7 cellular contexts compared by ENCODE assay signal in the genomic region with DNA sequence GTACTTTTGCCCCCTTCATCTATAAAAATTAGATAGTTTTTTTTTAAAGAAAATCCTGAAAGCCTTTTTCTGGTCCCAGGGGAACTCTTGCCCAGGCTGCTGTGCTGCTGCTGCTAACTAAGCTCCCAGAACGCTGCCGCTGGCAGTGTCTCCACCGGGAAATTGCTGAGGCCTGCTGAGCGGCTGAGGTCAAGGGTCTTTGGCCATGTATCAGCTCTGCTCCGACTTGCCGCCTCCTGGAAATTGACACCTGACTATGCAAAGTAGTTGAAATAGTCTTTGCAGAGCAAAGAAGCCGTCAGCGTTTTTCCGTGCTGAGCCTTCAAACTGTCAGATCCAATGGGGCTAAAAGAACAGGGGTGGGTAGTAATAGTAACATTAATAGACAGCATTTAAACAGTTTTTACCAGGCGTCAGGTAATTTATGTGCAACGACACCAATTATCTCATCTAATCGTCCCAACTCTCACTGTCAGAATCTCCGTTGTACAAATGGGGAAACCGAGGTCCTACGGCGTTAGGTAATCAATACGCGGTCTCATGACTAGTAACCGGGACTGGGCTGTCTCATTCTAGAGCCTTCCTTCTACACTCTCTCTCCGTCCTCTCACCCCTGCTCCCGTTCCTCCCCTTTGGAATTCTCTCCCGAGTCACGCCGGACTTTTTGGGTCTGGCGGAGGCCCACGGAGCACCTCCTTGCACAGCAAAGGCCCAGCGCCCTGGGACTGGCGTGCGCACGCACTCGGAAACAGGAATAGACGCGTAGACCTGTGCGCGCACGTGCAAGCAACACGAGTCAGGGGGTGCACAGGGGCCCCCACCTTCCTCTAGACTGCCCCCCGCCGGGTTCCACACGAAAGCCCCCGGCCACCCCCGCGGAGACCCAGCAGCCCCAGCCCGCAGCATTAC. TPM values are rescaled to one million over a fixed set of nuclear protein-coding genes. Genes with fewer than 3 reads are reported as not detected.
DNase-seq lines count a peak whose midpoint lies in the region; ATAC-seq and TF ChIP-seq lines count a peak whose summit lies in the region.

No MANE protein-coding gene starts in this region.

- 4% methylated on average over 35 of the region's 44 CpGs for WGBS in esophagus muscularis mucosa

- H3K36me3 Mint-ChIP-seq in naive B cell = no peaks in the 10 kb centered on the region

- DNase-seq in HCT116 (ENCODE audit: low read depth, low spot score) (peak; percentile 15), M059J (ENCODE audit: low read depth) (peak; percentile 34), esophagus muscularis mucosa (ENCODE audit: extremely low spot score) (no peak), naive B cell (no peak)
- DNase-seq in activated CD8-positive, alpha-beta memory T cell treated with anti-CD3 and anti-CD28 coated beads, Interleukin-2, amount 50 U/mL, for 1 hour (ENCODE audit: extremely low read depth) = peak; percentile 1
- peak; percentile 61 for DNase-seq in stimulated activated naive CD8-positive, alpha-beta T cell treated with anti-CD3 and anti-CD28 coated beads, Interleukin-15, Interleukin-2, amounts not matched to agents 100 U/mL and 50 U/mL, for 24 hours

- H3K9me3 ChIP-seq in HCT116 (ENCODE audit: control insufficient read depth in 1 of 2, insufficient read depth in 1 of 2, low read depth in 1 of 2, low read length in 2 of 2) = no peaks in the 10 kb centered on the region
- no peaks in the 10 kb centered on the region for H3K9me3 ChIP-seq in esophagus muscularis mucosa

- H3K36me3 ChIP-seq in HCT116 (ENCODE audit: control insufficient read depth in 1 of 2, insufficient read depth in 2 of 2, low read length in 2 of 2) = peaks cover 5 to 6% of the 10 kb centered on the region in 2 experiments; a peak in 2 of 4 replicates
- peaks cover 0 to 32% (median 22%) of the 10 kb centered on the region in 4 donors for H3K36me3 ChIP-seq in esophagus muscularis mucosa

- no peaks in the 10 kb centered on the region for H3K9me2 ChIP-seq in HCT116 (ENCODE audit: insufficient read depth)

- peak overlapping the region in 4 of 6 donors; percentile 31 to 90 (median 44) for H3K27ac Mint-ChIP-seq in naive B cell

- ATAC-seq in GM18502 (IDR thresholded peaks at IDR 0.05; ENCODE audit: poor library complexity, unreplicated experiment) = peak; percentile 69
- ATAC-seq in HCT116 = peak; percentile 76
- ATAC-seq in naive B cell (ENCODE audit: low read depth in 2 of 2) = peak; percentile 59 to 68
- peak; percentile 76 for ATAC-seq in stimulated activated naive CD8-positive, alpha-beta T cell treated with anti-CD3 and anti-CD28 coated beads, Interleukin-15, Interleukin-2, amounts not matched to agents 100 U/mL and 50 U/mL, for 24 hours

- H3K4me3 Mint-ChIP-seq in naive B cell = peak overlapping the region; percentile 78 to 98 (median 92)

- peak overlapping the region; percentile 80 to 93 for H3K4me3 ChIP-seq in HCT116 (replicated peaks in 1 of 2; ENCODE audit: low read depth in 1 of 2, low read length in 2 of 2)
- H3K4me3 ChIP-seq in esophagus muscularis mucosa = peak overlapping the region; percentile 65 to 85 (median 80)

- peak overlapping the region; percentile 84 for H3K9ac ChIP-seq in HCT116 (ENCODE audit: low read length)

- H3K4me2 ChIP-seq in HCT116 (ENCODE audit: low read length) = peak overlapping the region; percentile 95

- no peak for TF ChIP-seq CTCF in HCT116 (IDR thresholded peaks at IDR 0.05 in 2 of 3, conservative IDR thresholded peaks at IDR 0.05 in 1 of 3; ENCODE audit: borderline replicate concordance in 1 of 3, insufficient read depth in 1 of 3, low read depth in 2 of 3, low read length in 2 of 3)
- no peak for TF ChIP-seq CTCF in esophagus muscularis mucosa (IDR thresholded peaks at IDR 0.05)

- no peaks in the 10 kb centered on the region for H4K20me1 ChIP-seq in HCT116 (ENCODE audit: insufficient read depth)

- peaks cover 0 to 10% (median 6%) of the 10 kb centered on the region in 3 donors for H3K27me3 Mint-ChIP-seq in naive B cell

- TF ChIP-seq POLR2A in HCT116 (IDR thresholded peaks at IDR 0.05; ENCODE audit: borderline replicate concordance, extremely low read depth, insufficient read depth, insufficient read length) = no peak
- TF ChIP-seq POLR2A in esophagus muscularis mucosa (IDR thresholded peaks at IDR 0.05; ENCODE audit: low read depth) = no peak

- H3K4me1 ChIP-seq in HCT116 (ENCODE audit: control insufficient read depth in 1 of 2, insufficient read depth in 2 of 2, low read length in 2 of 2) = peaks cover 12 to 27% of the 10 kb centered on the region in 2 experiments
- H3K4me1 ChIP-seq in esophagus muscularis mucosa = peaks cover 16 to 34% (median 26%) of the 10 kb centered on the region in 4 donors

- H2AFZ ChIP-seq in HCT116 (ENCODE audit: low read depth, low read length, poor library complexity, severe bottlenecking) = peak overlapping the region; percentile 82

- H3K27ac ChIP-seq in HCT116 (ENCODE audit: low read depth, low read length) (peak overlapping the region; percentile 65), esophagus muscularis mucosa (replicated peaks in 1 of 4) (peak overlapping the region; percentile 75 to 86 (median 81))

- POLR2A ChIA-PET in HCT116 (lab: Charles Lee) = no interaction called here

- RAD21 ChIA-PET in HCT116 (lab: Charles Lee; ENCODE audit: low non-redundant PET in 1 of 2, low total read pairs in 2 of 2, uncharacterized antibody in 2 of 2, unreplicated experiment in 2 of 2) = no interaction called here

- no peaks in the 10 kb centered on the region for H3K27me3 ChIP-seq in HCT116 (ENCODE audit: insufficient read depth, low read length)
- H3K27me3 ChIP-seq in esophagus muscularis mucosa = peaks cover 0 to 5% (median 0%) of the 10 kb centered on the region in 4 donors

- H3K9me3 Mint-ChIP-seq in naive B cell = no peaks in the 10 kb centered on the region

- intact Hi-C loops in HCT116 (cut with micrococcal nuclease) (no loop called here), esophagus muscularis mucosa (cut with DNase I) (no loop called here)

- TSS peak; percentile 50 for BruUV-seq in HCT116 (replicated peaks; lab: Mats Ljungman, UMichigan)

- CTCF ChIA-PET in HCT116 (lab: Charles Lee) = interaction anchor here (1.1 kb wide), 1 partner anchor 15 kb away, joined by 4 read pairs; no protein-coding TSS in a partner anchor

- TF ChIP-seq RAD21 in HCT116 (IDR thresholded peaks at IDR 0.05; ENCODE audit: low read depth) = no peak

- peaks cover 46% of the 10 kb centered on the region for H3K79me2 ChIP-seq in HCT116 (ENCODE audit: insufficient read depth, low read length)

- no peak for TF ChIP-seq EP300 in esophagus muscularis mucosa (IDR thresholded peaks at IDR 0.05)

- peaks cover 21 to 32% (median 26%) of the 10 kb centered on the region in 3 donors for H3K4me1 Mint-ChIP-seq in naive B cell

TF ChIP-seq in HCT116, 20 proteins besides CTCF, POLR2A, EP300 and RAD21 (continues in another document):
- TF ChIP-seq EZH2 (IDR thresholded peaks at IDR 0.05) (no peak), REST (IDR thresholded peaks at IDR 0.05; ENCODE audit: low read depth) (no peak), SRF (IDR thresholded peaks at IDR 0.05; ENCODE audit: low read depth) (no peak), TCF7L2 (IDR thresholded peaks at IDR 0.05; ENCODE audit: borderline replicate concordance, extremely low read depth, insufficient read depth, insufficient read length) (no peak), ZFX (IDR thresholded peaks at IDR 0.05) (peak; percentile 78), FOSL1 (IDR thresholded peaks at IDR 0.05; ENCODE audit: low read depth) (no peak), CBX3 (IDR thresholded peaks at IDR 0.05; ENCODE audit: low read depth) (no peak), MAX (IDR thresholded peaks at IDR 0.05) (peak; percentile 77), CEBPB (IDR thresholded peaks at IDR 0.05; ENCODE audit: low read depth) (no peak), POLR2AphosphoS5 (IDR thresholded peaks at IDR 0.05; ENCODE audit: low read depth, low read length) (no peak), EZH2phosphoT487 (IDR thresholded peaks at IDR 0.05; ENCODE audit: borderline replicate concordance) (no peak), ZNF274 (IDR thresholded peaks at IDR 0.05; ENCODE audit: low read depth, low read length) (no peak), EGR1 (IDR thresholded peaks at IDR 0.05; ENCODE audit: low read depth) (no peak)

RNA-seq across cellular contexts. Expression of gene QDPR, which starts 0.6 kb away (rescaled TPM):
- 39.5 TPM for total RNA-seq in HCT116 (2021; ENCODE audit: unreplicated experiment)
- polyA plus RNA-seq in HCT116 (2012) = 30.5 and 32.9 TPM in 2 replicates
- total RNA-seq in M059J (2014; rRNA removed; shearing (Covaris generic)) = 2.8 and 8.3 TPM in 2 replicates
- total RNA-seq in esophagus muscularis mucosa = 10 to 100 TPM in 1 of 4 donors, 1 to 10 TPM in 3; 6.4 to 12.7 (median 9.7) TPM
- polyA plus RNA-seq in naive B cell (ENCODE audit: low read depth in 6 of 6) = 10 to 100 TPM in 5 of 6 donors, 1 to 10 TPM in 1; 9.7 to 21.8 (median 13.0) TPM

RNA-seq across cellular contexts. Expression of gene CLRN2, which starts 3.7 kb away (rescaled TPM):
- not detected for total RNA-seq in HCT116 (2021; ENCODE audit: unreplicated experiment)
- not detected in 2 replicates for polyA plus RNA-seq in HCT116 (2012)
- not detected in 2 replicates for total RNA-seq in M059J (2014; rRNA removed; shearing (Covaris generic))
- not detected for total RNA-seq in esophagus muscularis mucosa
- polyA plus RNA-seq in naive B cell (ENCODE audit: low read depth in 6 of 6) = not detected

Comparison
In these comparisons a context has a peak if more than half of its experiments do, and no peak if none do; other contexts are left out.
1. DNase-seq: peak in HCT116 (single experiment), M059J (single experiment), activated CD8-positive, alpha-beta memory T cell treated with anti-CD3 and anti-CD28 coated beads, Interleukin-2, amount 50 U/mL, for 1 hour (single experiment) and stimulated activated naive CD8-positive, alpha-beta T cell treated with anti-CD3 and anti-CD28 coated beads, Interleukin-15, Interleukin-2, amounts not matched to agents 100 U/mL and 50 U/mL, for 24 hours (single experiment); none in esophagus muscularis mucosa (single experiment) and naive B cell (single experiment).
2. Peak in every context shown above with its lines, with median percentiles within 50 percentile points of each other: ATAC-seq.